In genomic region chr2:88698027-88698413, GRCh38 we compare ENCODE assay signal across 21 cellular contexts. TPM values are rescaled to one million over a fixed set of nuclear protein-coding genes. Genes with fewer than 3 reads are reported as not detected.
DNase-seq lines count a peak whose midpoint lies in the region; ATAC-seq and TF ChIP-seq lines count a peak whose summit lies in the region.
"Had no signal": no experiment of that assay in that cellular context is flagged by ENCODE, and none has a peak within 500 bp of the region (broad histone marks: within the 10 kb centered on the region; RNA-seq: fewer than 3 reads in every experiment).

No MANE protein-coding gene starts in this region.

- no peaks in the 10 kb centered on the region for H3K9me3 Mint-ChIP-seq in CD4-positive, CD25-positive, alpha-beta regulatory T cell
- no peaks in the 10 kb centered on the region for H3K9me3 Mint-ChIP-seq in stimulated activated memory B cell treated with anti-CD40 and anti-IgM and Interleukin-4, amounts not matched to agents 10 μg/mL and 1 μg/mL and 100 μg/mL, for 72 hours
- H3K9me3 Mint-ChIP-seq: central memory CD8-positive, alpha-beta T cell; natural killer cell treated with Interleukin-12 subunit alpha and Interleukin-12 subunit beta and Interleukin-15 and Interleukin-18, amount 100 ng/mL, for 72 hours had no signal

- no peak for ATAC-seq in CD4-positive, CD25-positive, alpha-beta regulatory T cell (ENCODE audit: low read depth in 2 of 2)
- ATAC-seq in body of pancreas = no peak
- no peak for ATAC-seq in GM19328 (IDR thresholded peaks at IDR 0.05; ENCODE audit: unreplicated experiment)
- ATAC-seq in stimulated activated memory B cell treated with anti-CD40 and anti-IgM and Interleukin-4, amounts not matched to agents 10 μg/mL and 1 μg/mL and 100 μg/mL, for 72 hours = no peak
- no peak for ATAC-seq in HG03025 (IDR thresholded peaks at IDR 0.05; ENCODE audit: low FRiP score, unreplicated experiment)
- ATAC-seq: activated CD8-positive, alpha-beta memory T cell treated with anti-CD3 and anti-CD28 coated beads, Interleukin-2, amount 10 ng/mL, durations not matched to agents 7 days and 5 days; natural killer cell treated with Interleukin-12 subunit alpha and Interleukin-12 subunit beta and Interleukin-15 and Interleukin-18, amount 100 ng/mL, for 72 hours had no signal

- peak overlapping the region in 3 of 4 donors; percentile 39 to 70 (median 68) for H3K4me3 Mint-ChIP-seq in CD4-positive, CD25-positive, alpha-beta regulatory T cell
- H3K4me3 Mint-ChIP-seq in stimulated activated memory B cell treated with anti-CD40 and anti-IgM and Interleukin-4, amounts not matched to agents 10 μg/mL and 1 μg/mL and 100 μg/mL, for 72 hours = no peak overlapping the region
- H3K4me3 Mint-ChIP-seq: activated CD8-positive, alpha-beta memory T cell treated with anti-CD3 and anti-CD28 coated beads, Interleukin-2, amount 10 ng/mL, durations not matched to agents 7 days and 5 days; CD14-positive monocyte; central memory CD8-positive, alpha-beta T cell; natural killer cell treated with Interleukin-12 subunit alpha and Interleukin-12 subunit beta and Interleukin-15 and Interleukin-18, amount 100 ng/mL, for 72 hours had no signal

- peaks cover 16 to 52% (median 44%) of the 10 kb centered on the region in 4 donors for H3K4me1 Mint-ChIP-seq in CD4-positive, CD25-positive, alpha-beta regulatory T cell
- peaks cover 31% of the 10 kb centered on the region for H3K4me1 Mint-ChIP-seq in stimulated activated memory B cell treated with anti-CD40 and anti-IgM and Interleukin-4, amounts not matched to agents 10 μg/mL and 1 μg/mL and 100 μg/mL, for 72 hours

- no peaks in the 10 kb centered on the region for H3K9me3 ChIP-seq in CD4-positive, CD25-positive, alpha-beta regulatory T cell (ENCODE audit: control insufficient read depth in 2 of 2, low read length in 2 of 2)
- H3K9me3 ChIP-seq in body of pancreas (no peaks in the 10 kb centered on the region), muscle layer of duodenum (ENCODE audit: control insufficient read depth in 1 of 2, low read length in 2 of 2) (no peaks in the 10 kb centered on the region)
- H3K9me3 ChIP-seq: tibial nerve had no signal

- TF ChIP-seq POLR2A in body of pancreas (IDR thresholded peaks at IDR 0.05) = no peak

- H3K36me3 ChIP-seq in CD4-positive, CD25-positive, alpha-beta regulatory T cell (ENCODE audit: control insufficient read depth, insufficient read depth, low read length) = peaks cover 28% of the 10 kb centered on the region
- H3K36me3 ChIP-seq in body of pancreas (replicated peaks in 1 of 2; ENCODE audit: insufficient read depth in 1 of 2, low read depth in 2 of 2) (no peaks in the 10 kb centered on the region), muscle layer of duodenum (ENCODE audit: control insufficient read depth in 1 of 2, insufficient read depth in 2 of 2, low read length in 2 of 2) (peaks cover 15 to 21% of the 10 kb centered on the region in 2 donors)

- peak overlapping the region in 2 of 3 donors; percentile 5 to 47 for H3K27ac Mint-ChIP-seq in CD4-positive, CD25-positive, alpha-beta regulatory T cell
- no peak overlapping the region for H3K27ac Mint-ChIP-seq in stimulated activated memory B cell treated with anti-CD40 and anti-IgM and Interleukin-4, amounts not matched to agents 10 μg/mL and 1 μg/mL and 100 μg/mL, for 72 hours

- no peak overlapping the region for H3K27ac ChIP-seq in CD4-positive, CD25-positive, alpha-beta regulatory T cell (ENCODE audit: insufficient read depth, low read length, poor library complexity, severe bottlenecking)
- H3K27ac ChIP-seq in body of pancreas = peak overlapping the region; percentile 58 to 72 (median 68)
- peak overlapping the region; percentile 32 for H3K27ac ChIP-seq in muscle layer of duodenum (ENCODE audit: low read length)
- H3K27ac ChIP-seq: tibial nerve had no signal

- H3K4me1 ChIP-seq in CD4-positive, CD25-positive, alpha-beta regulatory T cell (ENCODE audit: control insufficient read depth, insufficient read depth, low read length, poor library complexity, severe bottlenecking) = peaks cover 18% of the 10 kb centered on the region
- H3K4me1 ChIP-seq in body of pancreas (peaks cover 83% of the 10 kb centered on the region), muscle layer of duodenum (ENCODE audit: control insufficient read depth in 1 of 2, insufficient read depth in 2 of 2, low read length in 2 of 2) (peaks cover 5 to 6% of the 10 kb centered on the region in 2 donors)

- no peak for DNase-seq in CD4-positive, CD25-positive, alpha-beta regulatory T cell
- DNase-seq in NCI-H1436 (lab: John Stamatoyannopoulos, UW) (peak; percentile 48), body of pancreas (no peak), GM13976 (ENCODE audit: low spot score) (no peak)
- DNase-seq: activated CD4-positive, alpha-beta T cell treated with anti-CD3 and anti-CD28 coated beads for 1 hour; activated CD8-positive, alpha-beta memory T cell treated with anti-CD3 and anti-CD28 coated beads, Interleukin-2, amount 10 ng/mL, durations not matched to agents 7 days and 5 days; activated effector memory CD4-positive, alpha-beta T cell treated with Interleukin-2 at 50 U/mL for 16 hours; DMS79; effector CD4-positive, alpha-beta T cell; MM.1S; NCI-H2029 treated with DMSO at 0.1 percent for 48 hours; NCI-H526 had no signal

- H3K27me3 Mint-ChIP-seq in CD4-positive, CD25-positive, alpha-beta regulatory T cell = no peaks in the 10 kb centered on the region
- no peaks in the 10 kb centered on the region for H3K27me3 Mint-ChIP-seq in stimulated activated memory B cell treated with anti-CD40 and anti-IgM and Interleukin-4, amounts not matched to agents 10 μg/mL and 1 μg/mL and 100 μg/mL, for 72 hours
- H3K27me3 Mint-ChIP-seq: activated CD8-positive, alpha-beta memory T cell treated with anti-CD3 and anti-CD28 coated beads, Interleukin-2, amount 10 ng/mL, durations not matched to agents 7 days and 5 days; central memory CD8-positive, alpha-beta T cell; natural killer cell treated with Interleukin-12 subunit alpha and Interleukin-12 subunit beta and Interleukin-15 and Interleukin-18, amount 100 ng/mL, for 72 hours had no signal

- WGBS in body of pancreas, 2 donors = 100% methylated on average over 2 of the region's 2 CpGs

- peaks cover 32% of the 10 kb centered on the region for H3K36me3 Mint-ChIP-seq in CD4-positive, CD25-positive, alpha-beta regulatory T cell
- peaks cover 32% of the 10 kb centered on the region for H3K36me3 Mint-ChIP-seq in stimulated activated memory B cell treated with anti-CD40 and anti-IgM and Interleukin-4, amounts not matched to agents 10 μg/mL and 1 μg/mL and 100 μg/mL, for 72 hours

- intact Hi-C loops in body of pancreas (cut with DNase I) = no loop called here

- TF ChIP-seq CTCF in body of pancreas (IDR thresholded peaks at IDR 0.05) (no peak), GM13976 (IDR thresholded peaks at IDR 0.05; ENCODE audit: borderline replicate concordance, control extremely low read depth, extremely low read depth, insufficient read depth, missing control alignments) (no peak)

- H3K4me3 ChIP-seq in CD4-positive, CD25-positive, alpha-beta regulatory T cell (ENCODE audit: low read depth, low read length) = no peak overlapping the region
- no peak overlapping the region for H3K4me3 ChIP-seq in body of pancreas
- no peak overlapping the region for H3K4me3 ChIP-seq in muscle layer of duodenum (ENCODE audit: low read depth in 1 of 2, low read length in 2 of 2)
- H3K4me3 ChIP-seq: lung, tibial nerve had no signal

- H3K27me3 ChIP-seq in CD4-positive, CD25-positive, alpha-beta regulatory T cell (ENCODE audit: control insufficient read depth, insufficient read depth, low read length) = no peaks in the 10 kb centered on the region
- H3K27me3 ChIP-seq in body of pancreas = no peaks in the 10 kb centered on the region
- no peaks in the 10 kb centered on the region for H3K27me3 ChIP-seq in muscle layer of duodenum (ENCODE audit: low read depth, low read length)
- H3K27me3 ChIP-seq: tibial nerve had no signal

- in situ Hi-C loops in GM13976 (cut with MboI; ENCODE audit: low sequenced_read_pairs, unreplicated experiment) = no loop called here

RNA-seq across cellular contexts. Expression of gene RPIA, which starts 6.5 kb away (rescaled TPM):
- 24.2 TPM for total RNA-seq in CD4-positive, CD25-positive, alpha-beta regulatory T cell
- 10 to 100 TPM; 41.8 to 51.9 (median 44.4) TPM for polyA plus RNA-seq in CD4-positive, CD25-positive, alpha-beta regulatory T cell
- 10 to 100 TPM; 10.9 to 18.5 TPM for total RNA-seq in body of pancreas
